In the genomic region with DNA sequence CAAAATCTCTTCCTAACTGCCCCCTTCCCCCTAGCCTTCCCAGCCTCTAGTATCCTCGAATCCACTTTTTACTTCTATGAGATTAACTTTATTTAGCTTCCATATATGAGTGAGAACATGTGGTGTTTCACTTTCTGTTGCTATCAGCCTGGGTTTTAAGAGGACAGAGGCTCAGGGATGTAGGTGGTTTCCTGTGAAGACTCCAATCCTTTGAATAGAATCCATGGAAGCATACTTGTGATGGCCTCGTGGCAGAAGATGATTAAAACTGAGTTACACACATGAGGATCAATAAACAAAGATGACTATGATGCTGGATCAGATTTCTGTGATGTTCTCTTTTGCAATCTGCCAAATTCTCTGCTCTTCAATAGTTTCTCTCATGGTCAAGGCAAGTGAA, we compare ENCODE assay signal across 13 cellular contexts.
"Had no signal": no experiment of that assay in that cellular context is flagged by ENCODE, and none has a peak within 500 bp of the region (broad histone marks: within the 10 kb centered on the region; RNA-seq: fewer than 3 reads in every experiment).

No MANE protein-coding gene starts in this region.

- H3K4me1 ChIP-seq: breast epithelium, left lung had no signal

- H3K36me3 ChIP-seq: breast epithelium, left lung, stomach had no signal

- ATAC-seq: activated CD8-positive, alpha-beta memory T cell treated with anti-CD3 and anti-CD28 coated beads, Interleukin-2, amount 10 ng/mL, durations not matched to agents 7 days and 5 days; activated T-cell treated with anti-CD3 and anti-CD28 coated beads, Interleukin-2, amount 50 U/mL, for 4 hours had no signal

- H3K27ac ChIP-seq: left lung, stomach had no signal

- H3K9me3 ChIP-seq: breast epithelium, esophagus muscularis mucosa, left lung, stomach had no signal

- H3K27me3 ChIP-seq: breast epithelium, esophagus muscularis mucosa, left lung, stomach had no signal

- DNase-seq: activated CD4-positive, alpha-beta T cell treated with anti-CD3 and anti-CD28 coated beads, Interleukin-2, amount 50 U/mL, for 4 hours; activated CD4-positive, CD25-positive, alpha-beta regulatory T cell treated with anti-CD3 and anti-CD28 coated beads, Interleukin-2, amount 50 U/mL, for 72 hours; activated CD8-positive, alpha-beta memory T cell treated with anti-CD3 and anti-CD28 coated beads, Interleukin-2, amount 10 ng/mL, durations not matched to agents 7 days and 5 days; activated gamma-delta T cell treated with Interleukin-2 at 50 U/mL for 16 hours; activated naive CD8-positive, alpha-beta T cell treated with anti-CD3 and anti-CD28 coated beads for 36 hours; activated T-cell treated with anti-CD3 and anti-CD28 coated beads, Interleukin-2, amount 50 U/mL, for 4 hours; anterior cingulate cortex; left lung; mesendoderm; stimulated activated CD4-positive, alpha-beta T cell treated with anti-CD3 and anti-CD28 coated beads, Interleukin-12 subunit alpha, Interleukin-12 subunit beta, amount 100 ng/mL, for 4 hours; stomach had no signal

- H3K4me3 ChIP-seq: breast epithelium, esophagus muscularis mucosa, left lung, stomach had no signal
